10 cellular contexts compared by ENCODE assay signal in the genomic region with DNA sequence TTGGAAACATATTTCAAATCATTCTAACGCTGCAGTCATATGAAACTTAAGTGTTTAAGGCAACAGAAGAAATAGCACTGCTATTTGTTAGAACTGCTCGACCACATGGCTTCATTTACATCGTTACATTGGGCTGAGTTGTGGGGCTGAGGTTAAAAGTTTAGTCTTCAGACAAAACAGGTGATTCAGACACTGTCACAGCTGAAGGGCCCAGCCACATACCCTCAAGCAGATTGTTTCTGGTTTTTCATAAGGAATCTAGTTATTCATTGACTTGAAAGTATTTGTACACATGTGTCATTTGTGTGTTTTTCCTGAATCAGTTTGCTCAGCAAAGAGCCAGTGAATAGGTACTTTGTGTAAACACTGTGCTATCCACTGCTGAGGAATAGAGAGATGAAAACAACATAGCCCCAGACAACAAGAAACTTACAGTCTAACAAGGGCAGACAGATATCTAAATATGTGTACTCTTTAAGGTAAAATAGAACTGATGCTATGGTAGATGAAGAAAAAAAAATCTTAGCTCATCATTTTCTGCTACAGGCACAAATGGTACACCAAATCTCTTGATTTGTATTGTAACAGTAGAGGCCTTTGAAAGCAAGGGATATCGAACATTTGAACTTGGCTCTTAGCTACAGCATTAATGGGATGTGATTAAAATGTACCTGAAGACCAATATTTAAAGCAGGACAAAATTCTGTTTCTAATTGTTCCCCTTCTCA.
DNase-seq lines count a peak whose midpoint lies in the region; ATAC-seq, FAIRE-seq and TF ChIP-seq lines count a peak whose summit lies in the region.
"Had no signal": no experiment of that assay in that cellular context is flagged by ENCODE, and none has a peak within 500 bp of the region (broad histone marks: within the 10 kb centered on the region; RNA-seq: fewer than 3 reads in every experiment).

No MANE protein-coding gene starts in this region.

- H3K27me3 ChIP-seq in colonic mucosa = no peaks in the 10 kb centered on the region
- H3K27me3 ChIP-seq in small intestine (ENCODE audit: control insufficient read depth in 2 of 2, insufficient read depth in 2 of 2, low read length in 2 of 2) = no peaks in the 10 kb centered on the region

- TF ChIP-seq CTCF in colonic mucosa (IDR thresholded peaks at IDR 0.05) = no peak

- H3K4me3 Mint-ChIP-seq in activated naive CD8-positive, alpha-beta T cell treated with anti-CD3 and anti-CD28 coated beads for 36 hours = no peak overlapping the region
- H3K4me3 Mint-ChIP-seq in T-cell = no peak overlapping the region
- H3K4me3 Mint-ChIP-seq in stimulated activated memory B cell treated with anti-CD40 and anti-IgM and Interleukin-4, amounts not matched to agents 10 μg/mL and 1 μg/mL and 100 μg/mL, for 72 hours = no peak overlapping the region
- H3K4me3 Mint-ChIP-seq: activated CD4-positive, alpha-beta T cell treated with anti-CD3 and anti-CD28 coated beads, Interleukin-2, amount 10 ng/mL, durations not matched to agents 24 days and 14 days had no signal

- H3K4me3 ChIP-seq in colonic mucosa (no peak overlapping the region), small intestine (ENCODE audit: low read depth in 1 of 2, low read length in 2 of 2) (no peak overlapping the region)

- FAIRE-seq in small intestine (lab: Jason Lieb, UNC) = no peak

- no peaks in the 10 kb centered on the region for H3K4me1 ChIP-seq in colonic mucosa
- no peaks in the 10 kb centered on the region for H3K4me1 ChIP-seq in small intestine (ENCODE audit: control insufficient read depth in 2 of 2, insufficient read depth in 1 of 2, low read depth in 1 of 2, low read length in 1 of 2)

- peak overlapping the region in 1 of 2 donors; percentile 48 for H3K9ac ChIP-seq in colonic mucosa (ENCODE audit: low read depth in 2 of 2, low read length in 2 of 2)

- intact Hi-C loops in colonic mucosa (cut with DNase I) = no loop called here

- no peaks in the 10 kb centered on the region for H3K27me3 Mint-ChIP-seq in activated naive CD8-positive, alpha-beta T cell treated with anti-CD3 and anti-CD28 coated beads for 36 hours
- H3K27me3 Mint-ChIP-seq in T-cell = no peaks in the 10 kb centered on the region
- H3K27me3 Mint-ChIP-seq in stimulated activated memory B cell treated with anti-CD40 and anti-IgM and Interleukin-4, amounts not matched to agents 10 μg/mL and 1 μg/mL and 100 μg/mL, for 72 hours = no peaks in the 10 kb centered on the region
- H3K27me3 Mint-ChIP-seq: activated CD4-positive, alpha-beta T cell treated with anti-CD3 and anti-CD28 coated beads, Interleukin-2, amount 10 ng/mL, durations not matched to agents 24 days and 14 days had no signal

- CTCF ChIA-PET in T-cell (lab: Charles Lee) = no interaction called here

- H3K4me1 Mint-ChIP-seq in activated naive CD8-positive, alpha-beta T cell treated with anti-CD3 and anti-CD28 coated beads for 36 hours = no peaks in the 10 kb centered on the region
- no peaks in the 10 kb centered on the region for H3K4me1 Mint-ChIP-seq in T-cell
- H3K4me1 Mint-ChIP-seq in stimulated activated memory B cell treated with anti-CD40 and anti-IgM and Interleukin-4, amounts not matched to agents 10 μg/mL and 1 μg/mL and 100 μg/mL, for 72 hours = no peaks in the 10 kb centered on the region

- H3K36me3 Mint-ChIP-seq in activated naive CD8-positive, alpha-beta T cell treated with anti-CD3 and anti-CD28 coated beads for 36 hours = no peaks in the 10 kb centered on the region
- H3K36me3 Mint-ChIP-seq in T-cell = no peaks in the 10 kb centered on the region
- H3K36me3 Mint-ChIP-seq in stimulated activated memory B cell treated with anti-CD40 and anti-IgM and Interleukin-4, amounts not matched to agents 10 μg/mL and 1 μg/mL and 100 μg/mL, for 72 hours = no peaks in the 10 kb centered on the region

- 43 to 61% (median 46%) methylated on average over 4 of the region's 4 CpGs for WGBS in small intestine, 3 donors

- DNase-seq in activated CD4-positive, alpha-beta T cell treated with anti-CD3 and anti-CD28 coated beads for 48 hours = peak; percentile 17
- no peak for DNase-seq in activated CD4-positive, alpha-beta T cell treated with anti-CD3 and anti-CD28 coated beads for 1 hour
- peak; percentile 79 for DNase-seq in HPDE6-E6E7 (ENCODE audit: extremely low spot score)
- peak; percentile 32 for DNase-seq in colonic mucosa
- peak; percentile 22 for DNase-seq in small intestine
- no peak for DNase-seq in activated naive CD8-positive, alpha-beta T cell treated with anti-CD3 and anti-CD28 coated beads for 36 hours
- DNase-seq in T-cell = no peak
- DNase-seq: activated CD4-positive, alpha-beta T cell treated with anti-CD3 and anti-CD28 coated beads, Interleukin-2, amount 10 ng/mL, durations not matched to agents 24 days and 14 days; AML-193 had no signal

- ATAC-seq in T-cell (replicated peaks in 1 of 4) = no peak
- no peak for ATAC-seq in stimulated activated memory B cell treated with anti-CD40 and anti-IgM and Interleukin-4, amounts not matched to agents 10 μg/mL and 1 μg/mL and 100 μg/mL, for 72 hours

- H3K9me3 ChIP-seq in colonic mucosa (no peaks in the 10 kb centered on the region), small intestine (ENCODE audit: control insufficient read depth, low read depth) (no peaks in the 10 kb centered on the region)

- H3K36me3 ChIP-seq in colonic mucosa (no peaks in the 10 kb centered on the region), small intestine (ENCODE audit: control insufficient read depth in 2 of 2, insufficient read depth in 2 of 2, low read length in 2 of 2) (no peaks in the 10 kb centered on the region)

- H3K27ac ChIP-seq in colonic mucosa (peak overlapping the region; percentile 51), small intestine (ENCODE audit: low read depth in 1 of 2, low read length in 1 of 2) (no peak overlapping the region)

- H3K9me3 Mint-ChIP-seq in activated naive CD8-positive, alpha-beta T cell treated with anti-CD3 and anti-CD28 coated beads for 36 hours = no peaks in the 10 kb centered on the region
- no peaks in the 10 kb centered on the region for H3K9me3 Mint-ChIP-seq in T-cell
- H3K9me3 Mint-ChIP-seq in stimulated activated memory B cell treated with anti-CD40 and anti-IgM and Interleukin-4, amounts not matched to agents 10 μg/mL and 1 μg/mL and 100 μg/mL, for 72 hours = no peaks in the 10 kb centered on the region

- POLR2A ChIA-PET in T-cell (lab: Charles Lee) = no interaction called here

- no peak overlapping the region for H3K27ac Mint-ChIP-seq in activated naive CD8-positive, alpha-beta T cell treated with anti-CD3 and anti-CD28 coated beads for 36 hours
- no peak overlapping the region for H3K27ac Mint-ChIP-seq in T-cell
- H3K27ac Mint-ChIP-seq in stimulated activated memory B cell treated with anti-CD40 and anti-IgM and Interleukin-4, amounts not matched to agents 10 μg/mL and 1 μg/mL and 100 μg/mL, for 72 hours = no peak overlapping the region
- H3K27ac Mint-ChIP-seq: activated CD4-positive, alpha-beta T cell treated with anti-CD3 and anti-CD28 coated beads, Interleukin-2, amount 10 ng/mL, durations not matched to agents 24 days and 14 days had no signal

Comparison
In these comparisons a context has a peak if more than half of its experiments do, and no peak if none do; other contexts are left out.
1. DNase-seq: peak in activated CD4-positive, alpha-beta T cell treated with anti-CD3 and anti-CD28 coated beads for 48 hours (single experiment), HPDE6-E6E7 (single experiment), colonic mucosa (single experiment) and small intestine (single experiment); none in activated CD4-positive, alpha-beta T cell treated with anti-CD3 and anti-CD28 coated beads for 1 hour (single experiment), activated naive CD8-positive, alpha-beta T cell treated with anti-CD3 and anti-CD28 coated beads for 36 hours (single experiment) and T-cell (0 of 34).